ENCODE assay signal across 10 cellular contexts in genomic region chr22:19176732-19177131, GRCh38. TPM values are rescaled to one million over a fixed set of nuclear protein-coding genes. Genes with fewer than 3 reads are reported as not detected.
A peak's percentile ranks its signal among the peaks of the same experiment; 100 is the strongest.
DNase-seq lines count a peak whose midpoint lies in the region; TF ChIP-seq lines count a peak whose summit lies in the region.
"Had no signal": no experiment of that assay in that cellular context is flagged by ENCODE, and none has a peak within 500 bp of the region (broad histone marks: within the 10 kb centered on the region; RNA-seq: fewer than 3 reads in every experiment).

No MANE protein-coding gene starts in this region.

- no peak for DNase-seq in T-helper 1 cell
- DNase-seq in Peyer's patch: no peak
- DNase-seq in endothelial cell (ENCODE audit: low spot score): no peak
- DNase-seq in osteocyte (ENCODE audit: extremely low spot score, unreplicated experiment): no peak
- DNase-seq in kidney tubule cell (ENCODE audit: low spot score): no peak
- no peak for DNase-seq in stimulated activated naive CD4-positive, alpha-beta T cell treated with Interleukin-2 at 50 U/mL for 16 hours (lab: John Stamatoyannopoulos, UW)
- DNase-seq in AG20443 (ENCODE audit: low spot score): no peak
- DNase-seq: occipital lobe, OCI-M1 had no signal

- peaks cover 0 to 15% (median 0%) of the 10 kb centered on the region in 3 donors for H3K36me3 ChIP-seq in Peyer's patch

- H3K27me3 ChIP-seq in Peyer's patch: no peaks in the 10 kb centered on the region

- H3K4me3 Mint-ChIP-seq in T-helper 1 cell treated with Interleukin-12 subunit alpha and Interleukin-12 subunit beta and Interleukin-4 antibody, amounts not matched to agents 30 μg/mL and 1 μg/mL, for 36 hours: peak overlapping the region; percentile 72
- peak overlapping the region; percentile 78 for H3K4me3 Mint-ChIP-seq in endothelial cell (ENCODE audit: unreplicated experiment)
- peak overlapping the region; percentile 71 for H3K4me3 Mint-ChIP-seq in osteocyte (ENCODE audit: unreplicated experiment)

- no peaks in the 10 kb centered on the region for H3K36me3 Mint-ChIP-seq in T-helper 1 cell treated with Interleukin-12 subunit alpha and Interleukin-12 subunit beta and Interleukin-4 antibody, amounts not matched to agents 30 μg/mL and 1 μg/mL, for 36 hours (ENCODE audit: low read depth)
- H3K36me3 Mint-ChIP-seq in endothelial cell (ENCODE audit: low read depth, unreplicated experiment) (peaks cover 7% of the 10 kb centered on the region), osteocyte (ENCODE audit: unreplicated experiment) (no peaks in the 10 kb centered on the region)

- no peaks in the 10 kb centered on the region for H3K9me3 ChIP-seq in Peyer's patch

- TF ChIP-seq POLR2A in Peyer's patch (IDR thresholded peaks at IDR 0.05): peak in 1 of 2 donors; percentile 4

- no peak for TF ChIP-seq CTCF in Peyer's patch (IDR thresholded peaks at IDR 0.05)
- TF ChIP-seq CTCF in endothelial cell (IDR thresholded peaks at IDR 0.05; ENCODE audit: unreplicated experiment): no peak
- TF ChIP-seq CTCF in osteocyte (IDR thresholded peaks at IDR 0.05): no peak

- peak overlapping the region in 3 of 4 donors; percentile 94 to 100 (median 95) for H3K27ac ChIP-seq in Peyer's patch

- H3K9me3 Mint-ChIP-seq in T-helper 1 cell treated with Interleukin-12 subunit alpha and Interleukin-12 subunit beta and Interleukin-4 antibody, amounts not matched to agents 30 μg/mL and 1 μg/mL, for 36 hours: no peaks in the 10 kb centered on the region
- H3K9me3 Mint-ChIP-seq in endothelial cell (ENCODE audit: unreplicated experiment) (no peaks in the 10 kb centered on the region), osteocyte (ENCODE audit: unreplicated experiment) (no peaks in the 10 kb centered on the region)

- peaks cover 24% of the 10 kb centered on the region for H3K4me1 Mint-ChIP-seq in T-helper 1 cell treated with Interleukin-12 subunit alpha and Interleukin-12 subunit beta and Interleukin-4 antibody, amounts not matched to agents 30 μg/mL and 1 μg/mL, for 36 hours (ENCODE audit: low read depth)
- H3K4me1 Mint-ChIP-seq in endothelial cell (ENCODE audit: unreplicated experiment) (peaks cover 15% of the 10 kb centered on the region), osteocyte (ENCODE audit: unreplicated experiment) (peaks cover 55% of the 10 kb centered on the region)

- no peak overlapping the region for H3K27ac Mint-ChIP-seq in T-helper 1 cell treated with Interleukin-12 subunit alpha and Interleukin-12 subunit beta and Interleukin-4 antibody, amounts not matched to agents 30 μg/mL and 1 μg/mL, for 36 hours
- H3K27ac Mint-ChIP-seq in endothelial cell (ENCODE audit: unreplicated experiment) (no peak overlapping the region), osteocyte (ENCODE audit: unreplicated experiment) (peak overlapping the region; percentile 46)

- no peaks in the 10 kb centered on the region for H3K27me3 Mint-ChIP-seq in T-helper 1 cell treated with Interleukin-12 subunit alpha and Interleukin-12 subunit beta and Interleukin-4 antibody, amounts not matched to agents 30 μg/mL and 1 μg/mL, for 36 hours (ENCODE audit: low read depth)
- H3K27me3 Mint-ChIP-seq in endothelial cell (ENCODE audit: unreplicated experiment) (peaks cover 6% of the 10 kb centered on the region), osteocyte (ENCODE audit: unreplicated experiment) (no peaks in the 10 kb centered on the region)

- H3K4me3 ChIP-seq in Peyer's patch: peak overlapping the region in 2 of 4 donors; percentile 96 to 100

- peaks cover 0 to 57% (median 39%) of the 10 kb centered on the region in 4 donors for H3K4me1 ChIP-seq in Peyer's patch

RNA-seq across cellular contexts. Expression of gene SLC25A1, which starts 1.8 kb away (rescaled TPM):
- 100 to 1,000 TPM in 3 of 4 donors, 10 to 100 TPM in 1; 68.5 to 229 (median 185) TPM for total RNA-seq in Peyer's patch
- total RNA-seq in endothelial cell (ENCODE audit: unreplicated experiment): 79.2 TPM
- 96.1 and 96.2 TPM in 2 replicates for total RNA-seq in osteocyte

RNA-seq across cellular contexts. Expression of gene GSC2, which starts 26.6 kb away (rescaled TPM):
- total RNA-seq in Peyer's patch: not detected
- not detected for total RNA-seq in endothelial cell (ENCODE audit: unreplicated experiment)
- total RNA-seq in osteocyte: not detected in 2 replicates
- total RNA-seq: occipital lobe had no signal

RNA-seq across cellular contexts. Expression of gene ESS2, which starts 32.3 kb away (rescaled TPM):
- 10 to 100 TPM; 10.1 to 36.3 (median 14.3) TPM for total RNA-seq in Peyer's patch
- total RNA-seq in endothelial cell (ENCODE audit: unreplicated experiment): 19.1 TPM
- total RNA-seq in osteocyte: 21.6 TPM in 2 replicates

RNA-seq across cellular contexts. Expression of gene TSSK2, which starts 45.6 kb away (rescaled TPM):
- total RNA-seq in Peyer's patch (under 1 TPM in 1 of 4 donors, not detected in 3; 0.85 TPM), endothelial cell (ENCODE audit: unreplicated experiment) (not detected), osteocyte (not detected in 2 replicates)
- total RNA-seq: occipital lobe had no signal

RNA-seq across cellular contexts. Expression of gene DGCR2, which starts 54.5 kb away (rescaled TPM):
- total RNA-seq in Peyer's patch: 100 to 1,000 TPM in 1 of 4 donors, 10 to 100 TPM in 3; 49.5 to 101 (median 92.1) TPM
- 46.7 TPM for total RNA-seq in endothelial cell (ENCODE audit: unreplicated experiment)
- total RNA-seq in osteocyte: 64.4 and 66.3 TPM in 2 replicates
